ENCODE assay signal across 8 cellular contexts in genomic region chr17:80254396-80255241, GRCh38. TPM values are rescaled to one million over a fixed set of nuclear protein-coding genes. Genes with fewer than 3 reads are reported as not detected.
DNase-seq lines count a peak whose midpoint lies in the region; ATAC-seq and TF ChIP-seq lines count a peak whose summit lies in the region.

No MANE protein-coding gene starts in this region.

- H3K36me3 Mint-ChIP-seq in T-helper 1 cell treated with Interleukin-12 subunit alpha and Interleukin-12 subunit beta and Interleukin-4 antibody, amounts not matched to agents 30 μg/mL and 1 μg/mL, for 36 hours (ENCODE audit: low read depth), result peaks cover 5% of the 10 kb centered on the region
- no peaks in the 10 kb centered on the region for H3K36me3 Mint-ChIP-seq in MCF 10A (ENCODE audit: insufficient read depth, unreplicated experiment)

- intact Hi-C loops in A673 (cut with micrococcal nuclease; ENCODE audit: unreplicated experiment) (no loop called here), MCF 10A (cut with micrococcal nuclease) (loop anchor here (5.0 kb wide), 2 partner anchors 107 to 172 kb away; partner anchors contain the start of gene EIF4A3), sciatic nerve (cut with DNase I) (no loop called here)

- 86% methylated on average over 12 to 13 of the region's 13 CpGs for WGBS in mesodermal cell (ENCODE audit: insufficient coverage in 2 of 2), 2 experiments

- POLR2A ChIA-PET in A673 (lab: Charles Lee; ENCODE audit: low non-redundant PET) (no interaction called here), MCF 10A (lab: Yijun Ruan, JAX) (interaction anchor here (0.6 to 4.2 kb wide), 8 partner anchors 12 to 200 kb away, joined by 3 to 21 read pairs (median 3); partner anchors contain the start of genes SGSH and SLC26A11)

- peak overlapping the region; percentile 67 for H3K4me3 Mint-ChIP-seq in T-helper 1 cell treated with Interleukin-12 subunit alpha and Interleukin-12 subunit beta and Interleukin-4 antibody, amounts not matched to agents 30 μg/mL and 1 μg/mL, for 36 hours
- H3K4me3 Mint-ChIP-seq in MCF 10A (ENCODE audit: unreplicated experiment), result peak overlapping the region; percentile 60

- H3K9ac ChIP-seq in HUES48 (ENCODE audit: low read depth, low read length), result no peak overlapping the region

- H3K9me3 Mint-ChIP-seq in T-helper 1 cell treated with Interleukin-12 subunit alpha and Interleukin-12 subunit beta and Interleukin-4 antibody, amounts not matched to agents 30 μg/mL and 1 μg/mL, for 36 hours, result no peaks in the 10 kb centered on the region
- no peaks in the 10 kb centered on the region for H3K9me3 Mint-ChIP-seq in MCF 10A (ENCODE audit: unreplicated experiment)

- H3K27me3 Mint-ChIP-seq in T-helper 1 cell treated with Interleukin-12 subunit alpha and Interleukin-12 subunit beta and Interleukin-4 antibody, amounts not matched to agents 30 μg/mL and 1 μg/mL, for 36 hours (ENCODE audit: low read depth), result no peaks in the 10 kb centered on the region
- no peaks in the 10 kb centered on the region for H3K27me3 Mint-ChIP-seq in MCF 10A (ENCODE audit: insufficient read depth, unreplicated experiment)

- H3K9me3 ChIP-seq in A673 (ENCODE audit: low read depth, low read length, poor library complexity, severe bottlenecking) (no peaks in the 10 kb centered on the region), HUES48 (ENCODE audit: control insufficient read depth, insufficient read depth, low read length) (no peaks in the 10 kb centered on the region), mesodermal cell (ENCODE audit: control insufficient read depth, low read length) (no peaks in the 10 kb centered on the region)

- ATAC-seq in GM18861 (IDR thresholded peaks at IDR 0.05; ENCODE audit: unreplicated experiment) (peak; percentile 44), sciatic nerve (no peak)

- CTCF ChIA-PET in A673 (lab: Charles Lee), result no interaction called here
- CTCF ChIA-PET in MCF 10A (lab: Yijun Ruan, JAX), result interaction anchor here (0.8 to 1.8 kb wide), 3 partner anchors 13 to 247 kb away, joined by 4 read pairs; no protein-coding TSS in a partner anchor

- TF ChIP-seq CTCF in A673 (conservative IDR thresholded peaks at IDR 0.05; ENCODE audit: low read depth, low read length), result no peak
- TF ChIP-seq CTCF in MCF 10A (IDR thresholded peaks at IDR 0.05; ENCODE audit: unreplicated experiment), result no peak

- H3K36me3 ChIP-seq in A673 (ENCODE audit: insufficient read depth, low read length, poor library complexity, severe bottlenecking), result no peaks in the 10 kb centered on the region
- 0 out of 2 replicates have a peak, but pooled peaks cover 9% of the 10 kb centered on the region for H3K36me3 ChIP-seq in HUES48 (ENCODE audit: control insufficient read depth, insufficient read depth, low read length)
- H3K36me3 ChIP-seq in mesodermal cell (ENCODE audit: control insufficient read depth, insufficient read depth, low read length), result peaks cover 5% of the 10 kb centered on the region

- peak overlapping the region; percentile 94 for H3K27ac Mint-ChIP-seq in T-helper 1 cell treated with Interleukin-12 subunit alpha and Interleukin-12 subunit beta and Interleukin-4 antibody, amounts not matched to agents 30 μg/mL and 1 μg/mL, for 36 hours
- peak overlapping the region; percentile 95 for H3K27ac Mint-ChIP-seq in MCF 10A (ENCODE audit: low read depth, unreplicated experiment)

- BruUV-seq in A673 (replicated peaks; lab: Mats Ljungman, UMichigan), result no TSS peak
- TSS peak; percentile 67 for BruUV-seq in MCF 10A (replicated peaks; lab: Mats Ljungman, UMichigan)

- H3K4me1 ChIP-seq in A673 (ENCODE audit: insufficient read depth, low read length, poor library complexity, severe bottlenecking), result peaks cover 11% of the 10 kb centered on the region
- H3K4me1 ChIP-seq in HUES48 (ENCODE audit: control insufficient read depth, insufficient read depth, low read length), result peaks cover 8% of the 10 kb centered on the region; the same call in 1 of the 2 replicates
- peaks cover 36% of the 10 kb centered on the region for H3K4me1 ChIP-seq in mesodermal cell (ENCODE audit: control insufficient read depth, insufficient read depth, low read length, poor library complexity, severe bottlenecking)

- H3K27me3 ChIP-seq in A673 (replicated peaks; ENCODE audit: insufficient read depth, low read depth, low read length, poor library complexity) (no peaks in the 10 kb centered on the region), HUES48 (ENCODE audit: control insufficient read depth, insufficient read depth, low read length) (no peaks in the 10 kb centered on the region)

- peak; percentile 54 for DNase-seq in A673 (ENCODE audit: low spot score)
- DNase-seq in MCF 10A (ENCODE audit: unreplicated experiment), result peak; percentile 92
- DNase-seq in ureter (ENCODE audit: low spot score), result peak; percentile 82
- no peak for DNase-seq in sciatic nerve (ENCODE audit: low spot score)

- peaks cover 60% of the 10 kb centered on the region for H3K4me1 Mint-ChIP-seq in T-helper 1 cell treated with Interleukin-12 subunit alpha and Interleukin-12 subunit beta and Interleukin-4 antibody, amounts not matched to agents 30 μg/mL and 1 μg/mL, for 36 hours (ENCODE audit: low read depth)
- peaks cover 17% of the 10 kb centered on the region for H3K4me1 Mint-ChIP-seq in MCF 10A (ENCODE audit: insufficient read depth, unreplicated experiment)

- H3K4me3 ChIP-seq in A673 (ENCODE audit: low read depth, low read length, poor library complexity, severe bottlenecking) (no peak overlapping the region), HUES48 (ENCODE audit: low read depth, low read length) (no peak overlapping the region), mesodermal cell (ENCODE audit: extremely low read depth, insufficient read depth, low read length, poor library complexity, severe bottlenecking) (no peak overlapping the region)

- H3K27ac ChIP-seq in A673 (ENCODE audit: low read depth, low read length, poor library complexity, severe bottlenecking) (peak overlapping the region; percentile 56), HUES48 (ENCODE audit: low read depth, low read length) (peak overlapping the region; percentile 18), mesodermal cell (ENCODE audit: low read depth, low read length, severe bottlenecking) (peak overlapping the region; percentile 79)

RNA-seq across cellular contexts. Expression of gene RNF213, which starts 6.0 kb away (rescaled TPM):
- 78.0 and 102 TPM in 2 replicates for total RNA-seq in A673 (2021)
- total RNA-seq in MCF 10A (2022), result 50.5 and 67.5 TPM in 2 replicates
- 44.4 TPM for polyA plus RNA-seq in mesodermal cell (2013, experiment 1 of 2)
- 29.7 TPM for polyA plus RNA-seq in mesodermal cell (2013, experiment 2 of 2)
- 221 TPM for total RNA-seq in ureter
- total RNA-seq in sciatic nerve, result 178 TPM

RNA-seq across cellular contexts. Expression of gene SLC26A11, which starts 34.4 kb away (rescaled TPM):
- total RNA-seq in A673 (2021) (23.5 and 23.6 TPM in 2 replicates), MCF 10A (2022) (11.7 and 13.6 TPM in 2 replicates), ureter (25.5 TPM), sciatic nerve (35.9 TPM)
- 20.4 TPM for polyA plus RNA-seq in mesodermal cell (2013, experiment 1 of 2)
- polyA plus RNA-seq in mesodermal cell (2013, experiment 2 of 2), result 15.6 TPM

RNA-seq across cellular contexts. Expression of gene SGSH, which starts 34.5 kb away (rescaled TPM):
- 32.8 and 33.4 TPM in 2 replicates for total RNA-seq in A673 (2021)
- total RNA-seq in MCF 10A (2022), result 42.0 and 42.4 TPM in 2 replicates
- polyA plus RNA-seq in mesodermal cell (2013, experiment 1 of 2), result 30.4 TPM
- polyA plus RNA-seq in mesodermal cell (2013, experiment 2 of 2), result 19.2 TPM
- total RNA-seq in ureter, result 64.1 TPM
- total RNA-seq in sciatic nerve, result 46.8 TPM

Comparison
In these comparisons a context has a peak if more than half of its experiments do, and no peak if none do; other contexts are left out.
1. H3K27ac ChIP-seq: peak in every context shown above with its lines; median percentile 79 in mesodermal cell; 56 in A673; 18 in HUES48.